ENCODE assay signal across 14 cellular contexts in genomic region chr12:78584695-78585094, GRCh38.
A peak's percentile ranks its signal among the peaks of the same experiment; 100 is the strongest.
DNase-seq lines count a peak whose midpoint lies in the region; ATAC-seq, FAIRE-seq and TF ChIP-seq lines count a peak whose summit lies in the region.
"Had no signal": no experiment of that assay in that cellular context is flagged by ENCODE, and none has a peak within 500 bp of the region (broad histone marks: within the 10 kb centered on the region; RNA-seq: fewer than 3 reads in every experiment).

No MANE protein-coding gene starts in this region.

- H3K4me2 ChIP-seq in DOHH2 (ENCODE audit: low read length) = no peak overlapping the region

- TF ChIP-seq CTCF in DOHH2 (IDR thresholded peaks at IDR 0.05; ENCODE audit: low read depth, low read length, poor library complexity, severe bottlenecking) (peak; percentile 41), HFF-Myc (IDR thresholded peaks at IDR 0.05; ENCODE audit: low read depth, low read length, missing control alignments) (peak; percentile 39), WI38 (IDR thresholded peaks at IDR 0.05; ENCODE audit: low read depth, low read length) (0 out of 2 replicates have a peak, but pooled peaks have one; percentile 11), kidney (IDR thresholded peaks at IDR 0.05; ENCODE audit: borderline replicate concordance, extremely low read depth, insufficient read depth) (peak; percentile 47)

- no peak overlapping the region for H3K27ac ChIP-seq in DOHH2 (ENCODE audit: low read depth, low read length)
- no peak overlapping the region for H3K27ac ChIP-seq in kidney (ENCODE audit: low read depth in 2 of 2, low read length in 2 of 2)
- H3K27ac ChIP-seq: epithelial cell of prostate, uterus had no signal

- H3K9ac ChIP-seq in kidney (ENCODE audit: low read length in 2 of 2) = no peak overlapping the region

- H3K4me1 ChIP-seq in DOHH2 (ENCODE audit: control insufficient read depth, low read length) (no peaks in the 10 kb centered on the region), kidney (ENCODE audit: control insufficient read depth in 1 of 2, insufficient read depth in 1 of 2, low read depth in 1 of 2, low read length in 2 of 2) (no peaks in the 10 kb centered on the region)
- H3K4me1 ChIP-seq: uterus had no signal

- FAIRE-seq in kidney (lab: Jason Lieb, UNC) = no peak
- FAIRE-seq: GM18507 had no signal

- ATAC-seq in HG02678 (IDR thresholded peaks at IDR 0.05; ENCODE audit: unreplicated experiment) (no peak), HG02571 (IDR thresholded peaks at IDR 0.05; ENCODE audit: unreplicated experiment) (no peak), GM21390 (IDR thresholded peaks at IDR 0.05; ENCODE audit: unreplicated experiment) (no peak)
- ATAC-seq: activated T-helper 17 cell treated with anti-CD3 and anti-CD28 coated beads, Interleukin-2, amount 50 U/mL, for 72 hours had no signal

- no peaks in the 10 kb centered on the region for H3K9me2 ChIP-seq in DOHH2 (replicated peaks; ENCODE audit: control insufficient read depth, low read length)

- no peaks in the 10 kb centered on the region for H3F3A ChIP-seq in DOHH2 (ENCODE audit: control insufficient read depth, insufficient read depth)

- H3K36me3 ChIP-seq in DOHH2 (ENCODE audit: control insufficient read depth, low read length) (no peaks in the 10 kb centered on the region), kidney (ENCODE audit: control insufficient read depth in 1 of 2, insufficient read depth in 2 of 2, low read length in 2 of 2) (no peaks in the 10 kb centered on the region)
- H3K36me3 ChIP-seq: uterus had no signal

- intact Hi-C loops in kidney (cut with DNase I) = no loop called here

- no peaks in the 10 kb centered on the region for H3K79me2 ChIP-seq in DOHH2 (ENCODE audit: control insufficient read depth, low read length)

- no peaks in the 10 kb centered on the region for H3K27me3 ChIP-seq in DOHH2 (ENCODE audit: control insufficient read depth, low read length)
- H3K27me3 ChIP-seq: uterus had no signal

- no peaks in the 10 kb centered on the region for H3K9me3 ChIP-seq in DOHH2 (ENCODE audit: control insufficient read depth, insufficient read depth, low read length)
- H3K9me3 ChIP-seq in kidney (ENCODE audit: control insufficient read depth in 1 of 2, low read length in 2 of 2) = peaks cover 0 to 6% of the 10 kb centered on the region in 2 donors

- no peaks in the 10 kb centered on the region for H4K20me1 ChIP-seq in DOHH2 (ENCODE audit: control insufficient read depth, insufficient read depth, low read depth, low read length)

- H3K4me3 ChIP-seq in DOHH2 (ENCODE audit: low read length) = no peak overlapping the region
- H3K4me3 ChIP-seq in HFF-Myc (replicated peaks; ENCODE audit: low read depth, low read length) = no peak overlapping the region
- H3K4me3 ChIP-seq in WI38 (ENCODE audit: low read depth, low read length) = no peak overlapping the region
- no peak overlapping the region for H3K4me3 ChIP-seq in kidney (ENCODE audit: low read length in 2 of 2)
- H3K4me3 ChIP-seq: uterus had no signal

- DNase-seq in HFF-Myc (ENCODE audit: extremely low read depth, low read depth) (peak; percentile 4), kidney (no peak)
- DNase-seq in activated T-cell treated with anti-CD3 and anti-CD28 coated beads, Interleukin-2, amount 50 U/mL, for 1 hour = no peak
- DNase-seq: stimulated activated CD4-positive, alpha-beta T cell treated with anti-CD3 and anti-CD28 coated beads, Interleukin-2, amount 100 ng/mL, for 48 hours; SW 1271; uterus had no signal
